9 cellular contexts compared by ENCODE assay signal in the genomic region with DNA sequence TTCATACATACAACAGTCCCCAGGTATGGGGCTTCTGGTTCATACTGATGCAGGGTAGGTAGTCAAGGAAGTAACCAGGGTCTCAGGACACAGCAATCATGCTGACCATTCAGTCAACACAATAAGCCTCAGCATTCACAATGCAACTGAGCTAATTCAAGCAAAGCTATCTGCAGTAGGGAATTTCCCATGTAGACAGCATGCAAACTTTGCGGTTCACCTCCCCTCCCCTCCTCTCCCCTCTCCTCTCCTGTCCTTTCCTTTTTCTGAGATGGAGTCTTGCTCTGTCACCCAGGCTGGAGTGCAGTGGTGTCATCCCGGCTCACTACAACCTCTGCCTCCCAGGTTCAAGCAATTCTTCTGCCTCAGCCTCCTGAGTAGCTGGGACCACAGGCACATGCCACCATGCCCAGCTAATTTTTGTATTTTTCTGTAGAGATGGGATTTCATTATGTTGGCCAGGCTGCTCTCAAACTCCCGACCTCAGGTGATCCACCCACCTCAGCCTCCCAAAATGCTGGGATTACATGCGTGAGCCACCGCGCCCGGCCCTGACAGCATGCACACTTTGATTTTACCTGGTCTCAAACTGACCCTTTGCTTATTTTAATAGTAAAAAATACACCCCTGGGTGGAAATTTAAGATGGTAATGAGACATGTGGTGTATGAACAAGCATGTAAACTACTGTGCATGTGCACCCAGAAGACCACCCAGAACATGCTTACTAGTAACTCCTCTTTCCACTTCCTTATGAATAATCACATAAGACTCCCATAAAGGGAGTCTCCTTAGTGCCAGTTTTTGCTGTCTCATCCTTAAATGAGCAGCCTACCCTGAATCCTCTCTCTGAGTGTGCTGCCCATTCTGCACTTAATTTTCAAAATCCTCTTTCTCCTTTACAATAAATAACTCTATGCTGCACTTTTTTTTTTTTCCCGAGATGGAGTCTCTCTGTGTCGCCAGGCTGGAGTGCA. TPM values are rescaled to one million over a fixed set of nuclear protein-coding genes. Genes with fewer than 3 reads are reported as not detected.
DNase-seq lines count a peak whose midpoint lies in the region; ATAC-seq and TF ChIP-seq lines count a peak whose summit lies in the region.
"Had no signal": no experiment of that assay in that cellular context is flagged by ENCODE, and none has a peak within 500 bp of the region (broad histone marks: within the 10 kb centered on the region; RNA-seq: fewer than 3 reads in every experiment).

No MANE protein-coding gene starts in this region.

- H3K4me3 Mint-ChIP-seq in activated CD8-positive, alpha-beta T cell treated with anti-CD3 and anti-CD28 coated beads for 36 hours, result no peak overlapping the region
- no peak overlapping the region for H3K4me3 Mint-ChIP-seq in activated CD8-positive, alpha-beta T cell treated with anti-CD3 and anti-CD28 coated beads, Interleukin-2, amount 10 ng/mL, durations not matched to agents 7 days and 5 days
- H3K4me3 Mint-ChIP-seq in activated CD4-positive, alpha-beta T cell treated with anti-CD3 and anti-CD28 coated beads, Interleukin-2, amount 10 ng/mL, durations not matched to agents 24 days and 14 days, result no peak overlapping the region

- H3K9me3 Mint-ChIP-seq in activated CD8-positive, alpha-beta T cell treated with anti-CD3 and anti-CD28 coated beads for 36 hours, result no peaks in the 10 kb centered on the region
- no peaks in the 10 kb centered on the region for H3K9me3 Mint-ChIP-seq in activated CD8-positive, alpha-beta T cell treated with anti-CD3 and anti-CD28 coated beads, Interleukin-2, amount 10 ng/mL, durations not matched to agents 7 days and 5 days (ENCODE audit: insufficient read depth)
- no peaks in the 10 kb centered on the region for H3K9me3 Mint-ChIP-seq in activated CD4-positive, alpha-beta T cell treated with anti-CD3 and anti-CD28 coated beads, Interleukin-2, amount 10 ng/mL, durations not matched to agents 24 days and 14 days

- POLR2A ChIA-PET in activated CD8-positive, alpha-beta T cell treated with anti-CD3 and anti-CD28 coated beads for 36 hours (lab: Charles Lee), result no interaction called here
- POLR2A ChIA-PET in activated CD8-positive, alpha-beta T cell treated with anti-CD3 and anti-CD28 coated beads, Interleukin-2, amount 10 ng/mL, durations not matched to agents 7 days and 5 days (lab: Charles Lee), result no interaction called here

- TF ChIP-seq CTCF in activated CD8-positive, alpha-beta T cell treated with anti-CD3 and anti-CD28 coated beads for 36 hours (IDR thresholded peaks at IDR 0.05), result no peak
- TF ChIP-seq CTCF in osteoblast (IDR thresholded peaks at IDR 0.05; ENCODE audit: extremely low read depth, low read depth, low read length), result no peak

- H3K36me3 ChIP-seq in osteoblast (ENCODE audit: insufficient read depth, low read length), result no peaks in the 10 kb centered on the region

- peak overlapping the region; percentile 56 for H2AFZ ChIP-seq in osteoblast (ENCODE audit: low read length)

- H3K4me3 ChIP-seq in osteoblast (ENCODE audit: insufficient read depth, low read length), result no peak overlapping the region

- no peak for DNase-seq in activated CD8-positive, alpha-beta T cell treated with anti-CD3 and anti-CD28 coated beads for 36 hours
- no peak for DNase-seq in activated CD8-positive, alpha-beta T cell treated with anti-CD3 and anti-CD28 coated beads, Interleukin-2, amount 10 ng/mL, durations not matched to agents 7 days and 5 days
- peak; percentile 65 for DNase-seq in activated CD4-positive, alpha-beta T cell treated with anti-CD3 and anti-CD28 coated beads, Interleukin-2, amount 10 ng/mL, durations not matched to agents 24 days and 14 days
- DNase-seq in osteoblast (ENCODE audit: insufficient read length, low spot score, missing footprints) (no peak), NCI-H1417 treated with DMSO at 0.1 percent for 48 hours (lab: John Stamatoyannopoulos, UW) (no peak), NCI-H345 treated with DMSO at 0.1 percent for 48 hours (lab: John Stamatoyannopoulos, UW; ENCODE audit: unreplicated experiment) (no peak)

- no peaks in the 10 kb centered on the region for H3K36me3 Mint-ChIP-seq in activated CD8-positive, alpha-beta T cell treated with anti-CD3 and anti-CD28 coated beads for 36 hours (ENCODE audit: low read depth)
- H3K36me3 Mint-ChIP-seq in activated CD8-positive, alpha-beta T cell treated with anti-CD3 and anti-CD28 coated beads, Interleukin-2, amount 10 ng/mL, durations not matched to agents 7 days and 5 days (ENCODE audit: low read depth), result no peaks in the 10 kb centered on the region
- H3K36me3 Mint-ChIP-seq in activated CD4-positive, alpha-beta T cell treated with anti-CD3 and anti-CD28 coated beads, Interleukin-2, amount 10 ng/mL, durations not matched to agents 24 days and 14 days (ENCODE audit: low read depth), result no peaks in the 10 kb centered on the region

- no peaks in the 10 kb centered on the region for H3K9me3 ChIP-seq in osteoblast (ENCODE audit: low read depth, low read length)

- H3K4me1 ChIP-seq in osteoblast (ENCODE audit: insufficient read depth, low read length), result peaks cover 10% of the 10 kb centered on the region

- ATAC-seq in activated CD8-positive, alpha-beta T cell treated with anti-CD3 and anti-CD28 coated beads for 36 hours, result peak; percentile 27
- no peak for ATAC-seq in activated CD8-positive, alpha-beta T cell treated with anti-CD3 and anti-CD28 coated beads, Interleukin-2, amount 10 ng/mL, durations not matched to agents 7 days and 5 days
- ATAC-seq in HG03039 (IDR thresholded peaks at IDR 0.05; ENCODE audit: unreplicated experiment), result peak; percentile 59
- ATAC-seq in HG02571 (IDR thresholded peaks at IDR 0.05; ENCODE audit: unreplicated experiment), result no peak
- ATAC-seq: HCT116 had no signal

- H3K79me2 ChIP-seq in osteoblast (ENCODE audit: insufficient read depth, low read length), result no peaks in the 10 kb centered on the region

- intact Hi-C loops in activated CD8-positive, alpha-beta T cell treated with anti-CD3 and anti-CD28 coated beads for 36 hours (cut with micrococcal nuclease), result no loop called here
- intact Hi-C loops in activated CD4-positive, alpha-beta T cell treated with anti-CD3 and anti-CD28 coated beads, Interleukin-2, amount 10 ng/mL, durations not matched to agents 24 days and 14 days (cut with micrococcal nuclease), result no loop called here

- CTCF ChIA-PET in activated CD8-positive, alpha-beta T cell treated with anti-CD3 and anti-CD28 coated beads for 36 hours (lab: Charles Lee), result interaction anchor here (1.1 kb wide), 1 partner anchor 45 kb away, joined by 4 read pairs; no protein-coding TSS in a partner anchor
- CTCF ChIA-PET in activated CD8-positive, alpha-beta T cell treated with anti-CD3 and anti-CD28 coated beads, Interleukin-2, amount 10 ng/mL, durations not matched to agents 7 days and 5 days (lab: Charles Lee), result no interaction called here

- no peak overlapping the region for H3K4me2 ChIP-seq in osteoblast (ENCODE audit: insufficient read depth, low read length)

- H3K27me3 ChIP-seq in osteoblast (ENCODE audit: insufficient read depth, low read length), result no peaks in the 10 kb centered on the region

- no peaks in the 10 kb centered on the region for H4K20me1 ChIP-seq in osteoblast (ENCODE audit: insufficient read depth, low read length)

- peaks cover 3% of the 10 kb centered on the region for H3K27me3 Mint-ChIP-seq in activated CD8-positive, alpha-beta T cell treated with anti-CD3 and anti-CD28 coated beads for 36 hours
- peaks cover 18% of the 10 kb centered on the region for H3K27me3 Mint-ChIP-seq in activated CD8-positive, alpha-beta T cell treated with anti-CD3 and anti-CD28 coated beads, Interleukin-2, amount 10 ng/mL, durations not matched to agents 7 days and 5 days (ENCODE audit: low read depth)
- H3K27me3 Mint-ChIP-seq in activated CD4-positive, alpha-beta T cell treated with anti-CD3 and anti-CD28 coated beads, Interleukin-2, amount 10 ng/mL, durations not matched to agents 24 days and 14 days, result peaks cover 14% of the 10 kb centered on the region

- H3K27ac ChIP-seq in osteoblast (ENCODE audit: low read depth, low read length), result no peak overlapping the region

- H3K4me1 Mint-ChIP-seq in activated CD8-positive, alpha-beta T cell treated with anti-CD3 and anti-CD28 coated beads for 36 hours (ENCODE audit: low read depth), result peaks cover 5% of the 10 kb centered on the region
- peaks cover 1% of the 10 kb centered on the region for H3K4me1 Mint-ChIP-seq in activated CD8-positive, alpha-beta T cell treated with anti-CD3 and anti-CD28 coated beads, Interleukin-2, amount 10 ng/mL, durations not matched to agents 7 days and 5 days (ENCODE audit: low read depth)
- H3K4me1 Mint-ChIP-seq in activated CD4-positive, alpha-beta T cell treated with anti-CD3 and anti-CD28 coated beads, Interleukin-2, amount 10 ng/mL, durations not matched to agents 24 days and 14 days, result peaks cover 9% of the 10 kb centered on the region

- no peak overlapping the region for H3K27ac Mint-ChIP-seq in activated CD8-positive, alpha-beta T cell treated with anti-CD3 and anti-CD28 coated beads for 36 hours
- H3K27ac Mint-ChIP-seq in activated CD8-positive, alpha-beta T cell treated with anti-CD3 and anti-CD28 coated beads, Interleukin-2, amount 10 ng/mL, durations not matched to agents 7 days and 5 days, result no peak overlapping the region
- H3K27ac Mint-ChIP-seq in activated CD4-positive, alpha-beta T cell treated with anti-CD3 and anti-CD28 coated beads, Interleukin-2, amount 10 ng/mL, durations not matched to agents 24 days and 14 days, result no peak overlapping the region

RNA-seq across cellular contexts. Expression of gene RNF135, which starts 9.3 kb away (rescaled TPM):
- total RNA-seq in activated CD8-positive, alpha-beta T cell treated with anti-CD3 and anti-CD28 coated beads for 36 hours, result 1 to 10 TPM; 5.4 to 6.6 TPM
- 1 to 10 TPM; 5.4 to 7.2 TPM for total RNA-seq in activated CD8-positive, alpha-beta T cell treated with anti-CD3 and anti-CD28 coated beads, Interleukin-2, amount 10 ng/mL, durations not matched to agents 7 days and 5 days
- total RNA-seq in activated CD4-positive, alpha-beta T cell treated with anti-CD3 and anti-CD28 coated beads, Interleukin-2, amount 10 ng/mL, durations not matched to agents 24 days and 14 days, result 10.2 and 10.6 TPM in 2 replicates
- total RNA-seq in osteoblast, result 10.6 and 11.2 TPM in 2 replicates

RNA-seq across cellular contexts. Expression of gene ADAP2, which starts 39.8 kb away (rescaled TPM):
- total RNA-seq in activated CD8-positive, alpha-beta T cell treated with anti-CD3 and anti-CD28 coated beads for 36 hours, result 1 to 10 TPM in 1 of 2 experiments, under 1 TPM in 1; 0.92 to 1.5 TPM
- total RNA-seq in activated CD8-positive, alpha-beta T cell treated with anti-CD3 and anti-CD28 coated beads, Interleukin-2, amount 10 ng/mL, durations not matched to agents 7 days and 5 days, result 1 to 10 TPM in 1 of 2 experiments, under 1 TPM in 1; 0.39 to 1.1 TPM
- 0.31 and 0.86 TPM in 2 replicates for total RNA-seq in activated CD4-positive, alpha-beta T cell treated with anti-CD3 and anti-CD28 coated beads, Interleukin-2, amount 10 ng/mL, durations not matched to agents 24 days and 14 days
- total RNA-seq in osteoblast, result 0.29 and 0.72 TPM in 2 replicates

RNA-seq across cellular contexts. Expression of gene TEFM, which starts 55.5 kb away (rescaled TPM):
- total RNA-seq in activated CD8-positive, alpha-beta T cell treated with anti-CD3 and anti-CD28 coated beads for 36 hours, result 10 to 100 TPM in 1 of 2 experiments, 1 to 10 TPM in 1; 9.7 to 12.6 TPM
- total RNA-seq in activated CD8-positive, alpha-beta T cell treated with anti-CD3 and anti-CD28 coated beads, Interleukin-2, amount 10 ng/mL, durations not matched to agents 7 days and 5 days, result 10 to 100 TPM; 11.6 to 15.6 TPM
- 18.9 and 19.7 TPM in 2 replicates for total RNA-seq in activated CD4-positive, alpha-beta T cell treated with anti-CD3 and anti-CD28 coated beads, Interleukin-2, amount 10 ng/mL, durations not matched to agents 24 days and 14 days
- 10.9 and 13.6 TPM in 2 replicates for total RNA-seq in osteoblast

Comparison
In these comparisons a context has a peak if more than half of its experiments do, and no peak if none do; other contexts are left out.
1. ATAC-seq: peak in activated CD8-positive, alpha-beta T cell treated with anti-CD3 and anti-CD28 coated beads for 36 hours (single experiment) and HG03039 (single experiment); none in activated CD8-positive, alpha-beta T cell treated with anti-CD3 and anti-CD28 coated beads, Interleukin-2, amount 10 ng/mL, durations not matched to agents 7 days and 5 days (single experiment) and HG02571 (single experiment).